ENCODE assay signal across 29 cellular contexts in the genomic region with DNA sequence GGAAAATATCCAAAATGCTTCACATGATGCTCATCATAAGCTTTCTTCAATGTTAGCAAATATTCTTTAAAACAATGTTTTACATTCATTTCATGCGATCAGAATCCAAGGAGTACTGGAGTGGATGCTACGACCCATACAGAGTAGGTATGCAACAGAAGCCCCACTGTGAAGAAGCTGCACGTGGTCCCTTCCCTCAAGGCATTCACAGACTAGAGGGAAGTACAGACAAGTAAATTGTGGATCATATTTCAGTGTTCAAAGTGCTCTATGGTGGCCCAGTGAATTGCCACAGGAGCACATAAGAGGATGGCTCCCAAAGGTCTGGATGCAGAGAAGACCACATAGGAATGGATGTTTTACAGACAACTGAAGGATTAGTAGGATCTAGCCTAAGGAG.
"Had no signal": no experiment of that assay in that cellular context is flagged by ENCODE, and none has a peak within 500 bp of the region (broad histone marks: within the 10 kb centered on the region; RNA-seq: fewer than 3 reads in every experiment).

No MANE protein-coding gene starts in this region.

- H3K9me3 ChIP-seq: colonic mucosa, gastroesophageal sphincter, heart left ventricle, left lung, ovary, suprapubic skin, transverse colon, upper lobe of right lung, uterus had no signal

- H3K27me3 Mint-ChIP-seq: dendritic cell treated with granulocyte-macrophage colony-stimulating factor and Interleukin-4, amounts not matched to agents 40 ng/mL and 50 ng/mL, for 4 days; naive thymus-derived CD4-positive, alpha-beta T cell; stimulated activated naive CD8-positive, alpha-beta T cell treated with anti-CD3 and anti-CD28 coated beads, Interleukin-15, amount 100 ng/mL, for 72 hours had no signal

- H3K9me3 Mint-ChIP-seq: endodermal cell, nephron had no signal

- H3K4me1 ChIP-seq: colonic mucosa, gastroesophageal sphincter, heart left ventricle, left lung, suprapubic skin, transverse colon, upper lobe of right lung, uterus had no signal

- DNase-seq: colonic mucosa; effector CD8-positive, alpha-beta T cell; endodermal cell; foreskin fibroblast; heart left ventricle; hippocampal formation; left cardiac atrium; left lung; mesenchymal stem cell; midbrain; naive thymus-derived CD4-positive, alpha-beta T cell; occipital lobe; ovary; posterior cingulate gyrus; stimulated activated CD4-positive, alpha-beta T cell treated with anti-CD3 and anti-CD28 coated beads, Interleukin-12 subunit alpha, Interleukin-12 subunit beta, amount 100 ng/mL, for 4 hours; stimulated activated CD4-positive, alpha-beta T cell treated with anti-CD3 and anti-CD28 coated beads, Interleukin-1b, Interleukin-23, amount 100 ng/mL, for 48 hours; stimulated activated CD4-positive, alpha-beta T cell treated with anti-CD3 and anti-CD28 coated beads, Interleukin-4, amount 100 ng/mL, for 1 hour; stimulated activated CD8-positive, alpha-beta memory T cell treated with anti-CD3 and anti-CD28 coated beads, Interleukin-4, amount 100 ng/mL, for 48 hours; stimulated activated naive CD4-positive, alpha-beta T cell; stimulated activated naive CD8-positive, alpha-beta T cell treated with anti-CD3 and anti-CD28 coated beads, Interleukin-15, amount 100 ng/mL, for 72 hours; transverse colon; upper lobe of right lung; uterus had no signal

- H3K4me3 ChIP-seq: colonic mucosa, gastroesophageal sphincter, heart left ventricle, left lung, ovary, smooth muscle cell, suprapubic skin, transverse colon, upper lobe of right lung, uterus had no signal

- H3K4me3 Mint-ChIP-seq: dendritic cell treated with granulocyte-macrophage colony-stimulating factor and Interleukin-4, amounts not matched to agents 40 ng/mL and 50 ng/mL, for 4 days; endodermal cell; naive thymus-derived CD4-positive, alpha-beta T cell; nephron; stimulated activated naive CD8-positive, alpha-beta T cell treated with anti-CD3 and anti-CD28 coated beads, Interleukin-15, amount 100 ng/mL, for 72 hours had no signal

- H3K36me3 ChIP-seq: colonic mucosa, gastroesophageal sphincter, heart left ventricle, left lung, ovary, suprapubic skin, transverse colon, upper lobe of right lung, uterus had no signal

- H3K27ac Mint-ChIP-seq: dendritic cell treated with granulocyte-macrophage colony-stimulating factor and Interleukin-4, amounts not matched to agents 40 ng/mL and 50 ng/mL, for 4 days; endodermal cell; naive thymus-derived CD4-positive, alpha-beta T cell; nephron; stimulated activated naive CD8-positive, alpha-beta T cell treated with anti-CD3 and anti-CD28 coated beads, Interleukin-15, amount 100 ng/mL, for 72 hours had no signal

- H3K27me3 ChIP-seq: colonic mucosa, gastroesophageal sphincter, heart left ventricle, left lung, ovary, suprapubic skin, transverse colon, upper lobe of right lung, uterus had no signal

- H3K36me3 Mint-ChIP-seq: naive thymus-derived CD4-positive, alpha-beta T cell had no signal

- H3K27ac ChIP-seq: colonic mucosa, epithelial cell of prostate, gastroesophageal sphincter, heart left ventricle, left lung, ovary, suprapubic skin, transverse colon, upper lobe of right lung, uterus had no signal

- H3K4me1 Mint-ChIP-seq: naive thymus-derived CD4-positive, alpha-beta T cell; nephron; stimulated activated naive CD8-positive, alpha-beta T cell treated with anti-CD3 and anti-CD28 coated beads, Interleukin-15, amount 100 ng/mL, for 72 hours had no signal
